Comparison of ENCODE assay signal across 8 cellular contexts in genomic region chr6:1367771-1368170, GRCh38. TPM values are rescaled to one million over a fixed set of nuclear protein-coding genes. Genes with fewer than 3 reads are reported as not detected.
"Had no signal": no experiment of that assay in that cellular context is flagged by ENCODE, and none has a peak within 500 bp of the region (broad histone marks: within the 10 kb centered on the region; RNA-seq: fewer than 3 reads in every experiment).

No MANE protein-coding gene starts in this region.

- DNase-seq: IMR-90, KBM-7, KG1 had no signal

- H3K27ac ChIP-seq: HL-60 had no signal

- H3K4me3 ChIP-seq: K562 had no signal

RNA-seq across cellular contexts. Expression of gene FOXF2, which starts 21.6 kb away (rescaled TPM):
- total RNA-seq: HepG2, HT-29, K562 had no signal

RNA-seq across cellular contexts. Expression of gene FOXQ1, which starts 55.9 kb away (rescaled TPM):
- total RNA-seq: HT1080, IMR-90, K562 had no signal
